Comparison of ENCODE assay signal across 8 cellular contexts in the genomic region with DNA sequence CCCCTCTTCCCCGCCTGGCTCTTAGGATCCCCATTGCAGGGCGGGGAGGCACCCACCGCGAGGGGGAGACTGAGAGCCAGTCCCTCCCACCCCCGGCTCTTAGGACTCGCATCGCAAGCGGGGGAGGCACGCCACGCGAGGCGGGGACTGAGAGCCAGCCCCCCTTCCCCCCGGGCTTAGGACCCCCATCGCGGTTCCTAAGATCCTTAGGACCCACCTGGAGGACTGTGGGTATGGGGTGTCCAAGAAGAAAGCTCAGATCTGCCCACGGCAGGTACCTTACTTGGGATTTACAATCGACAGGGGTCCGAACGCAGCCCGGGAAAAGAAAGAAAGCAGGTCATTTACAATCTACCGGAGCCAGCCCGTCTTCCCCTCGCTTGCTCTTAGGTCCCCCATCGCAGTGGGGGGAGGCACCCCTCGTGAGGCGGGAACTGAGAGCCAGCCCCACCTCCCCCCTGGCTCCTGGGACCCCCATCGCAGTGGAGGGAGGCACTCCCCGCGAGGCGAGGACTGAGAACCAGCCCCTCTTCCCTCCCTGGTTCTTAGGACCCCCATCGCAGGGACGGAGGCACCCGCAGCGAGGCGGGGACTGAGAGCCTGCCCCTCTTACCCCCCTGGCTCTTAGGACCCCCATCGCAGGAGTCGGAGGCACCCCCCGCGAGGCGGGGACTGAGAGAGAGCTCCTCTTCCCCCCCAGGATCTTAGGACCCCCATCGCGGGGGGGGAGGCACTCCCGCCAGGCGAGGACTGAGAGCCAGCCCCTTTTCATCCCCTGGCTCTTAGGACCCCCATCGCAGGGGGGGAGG. TPM values are rescaled to one million over a fixed set of nuclear protein-coding genes. Genes with fewer than 3 reads are reported as not detected.
DNase-seq lines count a peak whose midpoint lies in the region; ATAC-seq and TF ChIP-seq lines count a peak whose summit lies in the region.

No MANE protein-coding gene starts in this region.

- H3K27ac ChIP-seq in ascending aorta (no peak overlapping the region), iPS-20b (ENCODE audit: low read length) (no peak overlapping the region)

- H3K36me3 ChIP-seq in ascending aorta (no peaks in the 10 kb centered on the region), iPS-20b (ENCODE audit: insufficient read depth, low read depth, low read length) (no peaks in the 10 kb centered on the region)

- peak in 1 of 3 experiments; percentile 13 for TF ChIP-seq CTCF in ascending aorta (IDR thresholded peaks at IDR 0.05)

- ATAC-seq in GM18511 (IDR thresholded peaks at IDR 0.05; ENCODE audit: unreplicated experiment) = peak; percentile 81
- peak; percentile 82 for ATAC-seq in SK-N-SH treated with all-trans-retinoic acid at 6 μM for 48 hours
- ATAC-seq in HG03520 (IDR thresholded peaks at IDR 0.05; ENCODE audit: unreplicated experiment) = no peak

- peak overlapping the region; percentile 55; the same call in 1 of the 2 replicates for H3K9ac ChIP-seq in iPS-20b (ENCODE audit: low read depth, low read length)

- H3K27me3 ChIP-seq in ascending aorta = peaks cover 5% of the 10 kb centered on the region
- H3K27me3 ChIP-seq in iPS-20b (ENCODE audit: insufficient read depth, low read length) = peaks cover 30% of the 10 kb centered on the region

- intact Hi-C loops in ascending aorta (cut with DNase I) = no loop called here

- peak overlapping the region; percentile 44 to 55 for H3K4me3 ChIP-seq in ascending aorta
- peak overlapping the region; percentile 74 for H3K4me3 ChIP-seq in iPS-20b (ENCODE audit: low read length)

- H3K9me3 ChIP-seq in ascending aorta (no peaks in the 10 kb centered on the region), iPS-20b (ENCODE audit: insufficient read depth, low read depth, low read length) (no peaks in the 10 kb centered on the region)

- H3K4me1 ChIP-seq in ascending aorta (peaks cover 0 to 14% of the 10 kb centered on the region in 2 donors), iPS-20b (ENCODE audit: insufficient read depth, low read length) (no peaks in the 10 kb centered on the region; the same call in 1 of the 2 replicates)

- DNase-seq in AG08396 (ENCODE audit: low spot score) = peak; percentile 64
- DNase-seq in HT-29 (ENCODE audit: low spot score) = peak; percentile 78
- DNase-seq in ascending aorta (ENCODE audit: low spot score in 2 of 2) = no peak
- peak; percentile 16 to 42 (median 42) for DNase-seq in stimulated activated CD4-positive, alpha-beta T cell treated with anti-CD3 and anti-CD28 coated beads, Interleukin-12 subunit alpha, Interleukin-12 subunit beta, amount 100 ng/mL, for 48 hours (ENCODE audit: low read depth in 2 of 3, low spot score in 1 of 3)

TF ChIP-seq in SK-N-SH treated with all-trans-retinoic acid at 6 μM for 48 hours, 23 proteins besides CTCF, POLR2A, EP300 and RAD21:
- no peak for TF ChIP-seq TOX (CRISPR knock-in tag; IDR thresholded peaks at IDR 0.05; ENCODE audit: borderline replicate concordance)
- no peak for TF ChIP-seq ZC3H10 (CRISPR knock-in tag; IDR thresholded peaks at IDR 0.05)
- TF ChIP-seq, protein P1, sequence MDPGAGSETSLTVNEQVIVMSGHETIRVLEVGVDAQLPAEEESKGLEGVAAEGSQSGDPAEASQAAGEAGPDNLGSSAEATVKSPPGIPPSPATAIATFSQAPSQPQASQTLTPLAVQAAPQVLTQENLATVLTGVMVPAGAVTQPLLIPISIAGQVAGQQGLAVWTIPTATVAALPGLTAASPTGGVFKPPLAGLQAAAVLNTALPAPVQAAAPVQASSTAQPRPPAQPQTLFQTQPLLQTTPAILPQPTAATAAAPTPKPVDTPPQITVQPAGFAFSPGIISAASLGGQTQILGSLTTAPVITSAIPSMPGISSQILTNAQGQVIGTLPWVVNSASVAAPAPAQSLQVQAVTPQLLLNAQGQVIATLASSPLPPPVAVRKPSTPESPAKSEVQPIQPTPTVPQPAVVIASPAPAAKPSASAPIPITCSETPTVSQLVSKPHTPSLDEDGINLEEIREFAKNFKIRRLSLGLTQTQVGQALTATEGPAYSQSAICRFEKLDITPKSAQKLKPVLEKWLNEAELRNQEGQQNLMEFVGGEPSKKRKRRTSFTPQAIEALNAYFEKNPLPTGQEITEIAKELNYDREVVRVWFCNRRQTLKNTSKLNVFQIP (CRISPR knock-in tag; IDR thresholded peaks at IDR 0.05; ENCODE audit: borderline replicate concordance, low read depth) = no peak
- no peak for TF ChIP-seq TCF4 (CRISPR knock-in tag; IDR thresholded peaks at IDR 0.05; ENCODE audit: borderline replicate concordance)
- TF ChIP-seq, protein P2, sequence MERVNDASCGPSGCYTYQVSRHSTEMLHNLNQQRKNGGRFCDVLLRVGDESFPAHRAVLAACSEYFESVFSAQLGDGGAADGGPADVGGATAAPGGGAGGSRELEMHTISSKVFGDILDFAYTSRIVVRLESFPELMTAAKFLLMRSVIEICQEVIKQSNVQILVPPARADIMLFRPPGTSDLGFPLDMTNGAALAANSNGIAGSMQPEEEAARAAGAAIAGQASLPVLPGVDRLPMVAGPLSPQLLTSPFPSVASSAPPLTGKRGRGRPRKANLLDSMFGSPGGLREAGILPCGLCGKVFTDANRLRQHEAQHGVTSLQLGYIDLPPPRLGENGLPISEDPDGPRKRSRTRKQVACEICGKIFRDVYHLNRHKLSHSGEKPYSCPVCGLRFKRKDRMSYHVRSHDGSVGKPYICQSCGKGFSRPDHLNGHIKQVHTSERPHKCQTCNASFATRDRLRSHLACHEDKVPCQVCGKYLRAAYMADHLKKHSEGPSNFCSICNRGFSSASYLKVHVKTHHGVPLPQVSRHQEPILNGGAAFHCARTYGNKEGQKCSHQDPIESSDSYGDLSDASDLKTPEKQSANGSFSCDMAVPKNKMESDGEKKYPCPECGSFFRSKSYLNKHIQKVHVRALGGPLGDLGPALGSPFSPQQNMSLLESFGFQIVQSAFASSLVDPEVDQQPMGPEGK (CRISPR knock-in tag; IDR thresholded peaks at IDR 0.05; ENCODE audit: borderline replicate concordance) = no peak
- TF ChIP-seq, protein P3, sequence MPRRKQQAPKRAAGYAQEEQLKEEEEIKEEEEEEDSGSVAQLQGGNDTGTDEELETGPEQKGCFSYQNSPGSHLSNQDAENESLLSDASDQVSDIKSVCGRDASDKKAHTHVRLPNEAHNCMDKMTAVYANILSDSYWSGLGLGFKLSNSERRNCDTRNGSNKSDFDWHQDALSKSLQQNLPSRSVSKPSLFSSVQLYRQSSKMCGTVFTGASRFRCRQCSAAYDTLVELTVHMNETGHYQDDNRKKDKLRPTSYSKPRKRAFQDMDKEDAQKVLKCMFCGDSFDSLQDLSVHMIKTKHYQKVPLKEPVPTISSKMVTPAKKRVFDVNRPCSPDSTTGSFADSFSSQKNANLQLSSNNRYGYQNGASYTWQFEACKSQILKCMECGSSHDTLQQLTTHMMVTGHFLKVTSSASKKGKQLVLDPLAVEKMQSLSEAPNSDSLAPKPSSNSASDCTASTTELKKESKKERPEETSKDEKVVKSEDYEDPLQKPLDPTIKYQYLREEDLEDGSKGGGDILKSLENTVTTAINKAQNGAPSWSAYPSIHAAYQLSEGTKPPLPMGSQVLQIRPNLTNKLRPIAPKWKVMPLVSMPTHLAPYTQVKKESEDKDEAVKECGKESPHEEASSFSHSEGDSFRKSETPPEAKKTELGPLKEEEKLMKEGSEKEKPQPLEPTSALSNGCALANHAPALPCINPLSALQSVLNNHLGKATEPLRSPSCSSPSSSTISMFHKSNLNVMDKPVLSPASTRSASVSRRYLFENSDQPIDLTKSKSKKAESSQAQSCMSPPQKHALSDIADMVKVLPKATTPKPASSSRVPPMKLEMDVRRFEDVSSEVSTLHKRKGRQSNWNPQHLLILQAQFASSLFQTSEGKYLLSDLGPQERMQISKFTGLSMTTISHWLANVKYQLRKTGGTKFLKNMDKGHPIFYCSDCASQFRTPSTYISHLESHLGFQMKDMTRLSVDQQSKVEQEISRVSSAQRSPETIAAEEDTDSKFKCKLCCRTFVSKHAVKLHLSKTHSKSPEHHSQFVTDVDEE (CRISPR knock-in tag; IDR thresholded peaks at IDR 0.05) = no peak
- no peak for TF ChIP-seq BACH2 (CRISPR knock-in tag; IDR thresholded peaks at IDR 0.05; ENCODE audit: borderline replicate concordance)

RNA-seq across cellular contexts. Expression of a gene that starts 43.7 kb away (rescaled TPM):
- total RNA-seq in HT-29 (2014; rRNA removed; shearing (Covaris generic)) = 140 and 145 TPM in 2 replicates
- 27.9 TPM for total RNA-seq in ascending aorta

Comparison
In these comparisons a context has a peak if more than half of its experiments do, and no peak if none do; other contexts are left out.
1. DNase-seq: peak in AG08396 (single experiment), HT-29 (single experiment) and stimulated activated CD4-positive, alpha-beta T cell treated with anti-CD3 and anti-CD28 coated beads, Interleukin-12 subunit alpha, Interleukin-12 subunit beta, amount 100 ng/mL, for 48 hours (3 of 3); none in ascending aorta (0 of 2).